28 cellular contexts compared by ENCODE assay signal in genomic region chr1:75950176-75950575, GRCh38. TPM values are rescaled to one million over a fixed set of nuclear protein-coding genes. Genes with fewer than 3 reads are reported as not detected.
A peak's percentile ranks its signal among the peaks of the same experiment; 100 is the strongest.
DNase-seq lines count a peak whose midpoint lies in the region; ATAC-seq and TF ChIP-seq lines count a peak whose summit lies in the region.
"Had no signal": no experiment of that assay in that cellular context is flagged by ENCODE, and none has a peak within 500 bp of the region (broad histone marks: within the 10 kb centered on the region; RNA-seq: fewer than 3 reads in every experiment).

No MANE protein-coding gene starts in this region.

- H3K36me3 Mint-ChIP-seq in nephron (ENCODE audit: low read depth), result no peaks in the 10 kb centered on the region
- H3K36me3 Mint-ChIP-seq in CD14-positive monocyte, result no peaks in the 10 kb centered on the region
- H3K36me3 Mint-ChIP-seq: CD8-positive, alpha-beta T cell had no signal

- H3K9me3 ChIP-seq in transverse colon, result no peaks in the 10 kb centered on the region
- H3K9me3 ChIP-seq: BE2C had no signal

- H3K27me3 ChIP-seq in transverse colon, result no peaks in the 10 kb centered on the region
- H3K27me3 ChIP-seq: BE2C, BLaER1 had no signal

- no peak for ATAC-seq in GM21576 (IDR thresholded peaks at IDR 0.05; ENCODE audit: unreplicated experiment)
- ATAC-seq: CD8-positive, alpha-beta T cell; GM12878 had no signal

- no peaks in the 10 kb centered on the region for H3K36me3 ChIP-seq in transverse colon
- H3K36me3 ChIP-seq: BE2C, BLaER1 had no signal

- intact Hi-C loops in transverse colon (cut with DNase I; ENCODE audit: low total_unique reads), result no loop called here
- intact Hi-C loops in CD14-positive monocyte (cut with micrococcal nuclease), result no loop called here

- no peak overlapping the region for H3K4me3 ChIP-seq in transverse colon
- H3K4me3 ChIP-seq: BLaER1, GM12878 had no signal

- TF ChIP-seq EP300 in transverse colon (IDR thresholded peaks at IDR 0.05; ENCODE audit: low read depth), result no peak

- peak; percentile 42 for DNase-seq in COLO829 (ENCODE audit: low spot score)
- DNase-seq in SK-MEL-5 (ENCODE audit: low read depth, low spot score), result peak; percentile 70
- DNase-seq in caudate nucleus (lab: John Stamatoyannopoulos, UW), result no peak
- no peak for DNase-seq in transverse colon
- DNase-seq in CD14-positive monocyte (ENCODE audit: low spot score), result no peak
- DNase-seq in NCI-H1694 treated with DMSO at 0.1 percent for 48 hours (lab: John Stamatoyannopoulos, UW), result no peak
- DNase-seq: 8988T; ACHN; BE2C; C1 segment of cervical spinal cord; CD4-positive, alpha-beta T cell; CD8-positive, alpha-beta T cell; COR-L47; DMS 273 treated with DMSO at 0.1 percent for 48 hours; DMS153; DMS53; DMS79; DND-41; EL; GDM1 had no signal

- no peak for TF ChIP-seq POLR2A in transverse colon (IDR thresholded peaks at IDR 0.05)

- in situ Hi-C loops in SK-MEL-5 (cut with HindIII; ENCODE audit: low pct_unique_long_range_greater_than_20kb, low sequenced_read_pairs), result no loop called here
- in situ Hi-C loops in transverse colon (cut with MboI; ENCODE audit: low pct_ligation_motif_present in 1 of 4, low pct_unique_long_range_greater_than_20kb in 1 of 4, low sequenced_read_pairs in 3 of 4), result no loop called here

- H3K27ac ChIP-seq in caudate nucleus (ENCODE audit: low read depth, low read length) (peak overlapping the region; percentile 21), transverse colon (no peak overlapping the region)
- H3K27ac ChIP-seq: BLaER1 had no signal

- H3K9me3 Mint-ChIP-seq in nephron (peaks cover 15% of the 10 kb centered on the region), CD14-positive monocyte (peaks cover 0 to 3% (median 0%) of the 10 kb centered on the region in 7 donors)

- TF ChIP-seq CTCF in nephron (IDR thresholded peaks at IDR 0.05; ENCODE audit: unreplicated experiment in 3 of 3), result no peak
- no peak for TF ChIP-seq CTCF in transverse colon (IDR thresholded peaks at IDR 0.05)
- no peak for TF ChIP-seq CTCF in CD14-positive monocyte (IDR thresholded peaks at IDR 0.05)

- H3K27me3 Mint-ChIP-seq in nephron (ENCODE audit: low read depth), result no peaks in the 10 kb centered on the region
- H3K27me3 Mint-ChIP-seq in CD14-positive monocyte (ENCODE audit: low read depth in 3 of 3), result no peaks in the 10 kb centered on the region
- H3K27me3 Mint-ChIP-seq: CD4-positive, alpha-beta T cell had no signal

- H3K27ac Mint-ChIP-seq in nephron (peak overlapping the region; percentile 16 to 86 (median 21)), CD14-positive monocyte (no peak overlapping the region)
- H3K27ac Mint-ChIP-seq: CD4-positive, alpha-beta T cell; CD8-positive, alpha-beta T cell had no signal

- H3K4me3 Mint-ChIP-seq in nephron (no peak overlapping the region), CD14-positive monocyte (no peak overlapping the region)
- H3K4me3 Mint-ChIP-seq: CD4-positive, alpha-beta T cell; CD8-positive, alpha-beta T cell had no signal

- H3K4me1 ChIP-seq in transverse colon, result no peaks in the 10 kb centered on the region
- H3K4me1 ChIP-seq: BE2C, BLaER1 had no signal

- WGBS in transverse colon (ENCODE audit: low coverage in 1 of 2), 2 donors, result 84 to 94% methylated on average over 3 of the region's 3 CpGs

- H3K4me1 Mint-ChIP-seq in nephron (no peaks in the 10 kb centered on the region), CD14-positive monocyte (no peaks in the 10 kb centered on the region)

RNA-seq across cellular contexts. Expression of gene ASB17, which starts 18.0 kb away (rescaled TPM):
- not detected in 2 replicates for total RNA-seq in SK-MEL-5 (2014; rRNA removed; shearing (Covaris generic))
- not detected in 2 replicates for polyA plus RNA-seq in SK-MEL-5 (2015; cell fraction: cytosol; rRNA removed)
- not detected in 2 replicates for polyA plus RNA-seq in SK-MEL-5 (2015; cell fraction: nucleus; rRNA removed)
- total RNA-seq in transverse colon, result not detected
- not detected for polyA plus RNA-seq in CD14-positive monocyte
- total RNA-seq: A673; CD4-positive, alpha-beta T cell; CD8-positive, alpha-beta T cell; Daoy; G401; GM12878 had no signal
- polyA plus RNA-seq: AG04450 had no signal

Comparison
In these comparisons a context has a peak if more than half of its experiments do, and no peak if none do; other contexts are left out.
1. DNase-seq: peak in COLO829 (single experiment) and SK-MEL-5 (single experiment); none in caudate nucleus (0 of 61), transverse colon (single experiment), CD14-positive monocyte (single experiment) and NCI-H1694 treated with DMSO at 0.1 percent for 48 hours (single experiment).
2. H3K27ac Mint-ChIP-seq: peak in nephron (3 of 3); none in CD14-positive monocyte (0 of 7).